18 cellular contexts compared by ENCODE assay signal in genomic region chr15:47376190-47376589, GRCh38.
DNase-seq lines count a peak whose midpoint lies in the region; TF ChIP-seq lines count a peak whose summit lies in the region.
"Had no signal": no experiment of that assay in that cellular context is flagged by ENCODE, and none has a peak within 500 bp of the region (broad histone marks: within the 10 kb centered on the region; RNA-seq: fewer than 3 reads in every experiment).

No MANE protein-coding gene starts in this region.

- peak; percentile 29 to 44 for DNase-seq in Kasumi-1 (lab: John Stamatoyannopoulos, UW)
- DNase-seq in NOMO-1 treated with dmso at 0.1 percent for 144 hours (lab: John Stamatoyannopoulos, UW; ENCODE audit: unreplicated experiment): peak; percentile 43
- DNase-seq in fibroblast of lung (ENCODE audit: low read depth in 2 of 2): peak in 1 of 2 donors; percentile 25
- DNase-seq in pons (ENCODE audit: low spot score): peak; percentile 22
- DNase-seq in HUDEP-2 (lab: John Stamatoyannopoulos, UW; ENCODE audit: unreplicated experiment in 76 of 76): no peak
- no peak for DNase-seq in GM10266 (ENCODE audit: extremely low spot score)
- no peak for DNase-seq in NK-92 (lab: John Stamatoyannopoulos, UW; ENCODE audit: unreplicated experiment)
- DNase-seq: CD4-positive, CD25-positive, alpha-beta regulatory T cell; DND-41; GOT3; NCI-H1048; NCI-H1436; NCI-H187 treated with DMSO at 0.1 percent for 48 hours; NCI-H2227 treated with DMSO at 0.1 percent for 48 hours; NCI-H510A; SHP77 had no signal

- no peaks in the 10 kb centered on the region for H4K20me1 ChIP-seq in fibroblast of lung (ENCODE audit: control insufficient read depth, extremely low read depth, insufficient read depth, low read length)

- no peak overlapping the region for H3K9ac ChIP-seq in fibroblast of lung (ENCODE audit: insufficient read depth, low read length)
- H3K9ac ChIP-seq: KMS-11 had no signal

- no peak overlapping the region for H3K4me2 ChIP-seq in fibroblast of lung (ENCODE audit: extremely low read depth, insufficient read depth, low read length)
- H3K4me2 ChIP-seq: A549, KMS-11 had no signal

- no peaks in the 10 kb centered on the region for H3K9me3 ChIP-seq in fibroblast of lung (ENCODE audit: control insufficient read depth, insufficient read depth, low read depth, low read length)
- H3K9me3 ChIP-seq: A549 had no signal

- no peak overlapping the region for H3K4me3 ChIP-seq in fibroblast of lung (replicated peaks in 1 of 4; ENCODE audit: control extremely low read depth in 1 of 4, insufficient read depth in 1 of 4, low read depth in 3 of 4, low read length in 4 of 4)
- H3K4me3 ChIP-seq: A549 had no signal

- no peaks in the 10 kb centered on the region for H3K4me1 ChIP-seq in fibroblast of lung (ENCODE audit: control insufficient read depth, extremely low read depth, insufficient read depth, low read length)
- H3K4me1 ChIP-seq: A549 had no signal

- no peak overlapping the region for H3K27ac ChIP-seq in fibroblast of lung (ENCODE audit: insufficient read depth, low read length)
- H3K27ac ChIP-seq: A549, KMS-11 had no signal

- TF ChIP-seq CTCF in fibroblast of lung (conservative IDR thresholded peaks at IDR 0.05 in 1 of 2, IDR thresholded peaks at IDR 0.05 in 1 of 2; ENCODE audit: low read depth in 1 of 2, low read length in 2 of 2) (no peak), GM10266 (IDR thresholded peaks at IDR 0.05; ENCODE audit: control insufficient read depth, insufficient read depth, low read depth, missing control alignments) (no peak)

- H3K27me3 ChIP-seq in fibroblast of lung (ENCODE audit: control insufficient read depth, insufficient read depth, low read length): no peaks in the 10 kb centered on the region

- no peaks in the 10 kb centered on the region for H3K36me3 ChIP-seq in fibroblast of lung (ENCODE audit: control insufficient read depth, insufficient read depth, low read length)

- no peaks in the 10 kb centered on the region for H3K79me2 ChIP-seq in fibroblast of lung (ENCODE audit: control insufficient read depth, insufficient read depth, low read length)

- H2AFZ ChIP-seq in fibroblast of lung (ENCODE audit: low read length): peak overlapping the region; percentile 12

Comparison
In these comparisons a context has a peak if more than half of its experiments do, and no peak if none do; other contexts are left out.
1. DNase-seq: peak in Kasumi-1 (2 of 2), NOMO-1 treated with dmso at 0.1 percent for 144 hours (single experiment) and pons (single experiment); none in HUDEP-2 (0 of 76), GM10266 (single experiment) and NK-92 (single experiment).